9 cellular contexts compared by ENCODE assay signal in genomic region chr2:156019341-156019740, GRCh38.
"Had no signal": no experiment of that assay in that cellular context is flagged by ENCODE, and none has a peak within 500 bp of the region (broad histone marks: within the 10 kb centered on the region; RNA-seq: fewer than 3 reads in every experiment).

No MANE protein-coding gene starts in this region.

- H3K4me3 Mint-ChIP-seq: HFFc6 had no signal

- DNase-seq: GM23248, GOT3, H7, HFFc6, KBM-7 had no signal

- H2AFZ ChIP-seq: GM23248 had no signal

- H3K27ac Mint-ChIP-seq: HFFc6 had no signal

- H3K4me2 ChIP-seq: KMS-11 had no signal

- H3K9ac ChIP-seq: GM23248, KMS-11 had no signal

- ATAC-seq: HCT116 had no signal

- H3K36me3 ChIP-seq: HAP-1 had no signal

- H3K9me3 ChIP-seq: HAP-1 had no signal

- H3K27ac ChIP-seq: GM23248, KMS-11 had no signal

- FAIRE-seq: HTR-8/SVneo had no signal

- H3K4me3 ChIP-seq: GM23248, HAP-1 had no signal
